Comparison of ENCODE assay signal across 19 cellular contexts in the genomic region with DNA sequence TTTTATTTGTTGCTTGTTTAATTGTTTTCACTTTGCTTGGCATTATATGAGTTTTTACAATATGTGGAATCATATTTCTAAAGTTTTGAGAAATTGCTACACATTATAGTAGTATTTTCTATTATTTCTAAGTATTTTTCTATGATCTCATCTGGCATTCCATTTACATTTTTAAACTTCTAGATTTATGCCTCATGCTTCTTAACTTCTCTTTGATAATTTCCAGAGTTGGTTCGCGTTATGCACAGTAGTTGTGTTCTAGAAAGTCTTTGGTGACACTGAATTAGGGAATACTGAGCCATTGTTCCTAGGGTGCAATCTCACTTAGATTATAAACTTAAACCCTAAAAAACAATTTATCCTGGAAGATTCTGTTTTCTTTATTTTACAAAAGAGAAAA.
"Had no signal": no experiment of that assay in that cellular context is flagged by ENCODE, and none has a peak within 500 bp of the region (broad histone marks: within the 10 kb centered on the region; RNA-seq: fewer than 3 reads in every experiment).

No MANE protein-coding gene starts in this region.

- H3K27ac Mint-ChIP-seq: endodermal cell; naive thymus-derived CD8-positive, alpha-beta T cell; progenitor cell of endocrine pancreas; stimulated activated effector memory CD8-positive, alpha-beta T cell treated with anti-CD3 and anti-CD28 coated beads, Interleukin-12 subunit alpha, Interleukin-12 subunit beta, amount 100 ng/mL, for 72 hours; type B pancreatic cell had no signal

- H3K4me1 ChIP-seq: heart right ventricle, suprapubic skin, thyroid gland had no signal

- H3K27me3 Mint-ChIP-seq: naive thymus-derived CD8-positive, alpha-beta T cell; progenitor cell of endocrine pancreas; type B pancreatic cell had no signal

- H3K36me3 Mint-ChIP-seq: naive thymus-derived CD8-positive, alpha-beta T cell; stimulated activated effector memory CD8-positive, alpha-beta T cell treated with anti-CD3 and anti-CD28 coated beads, Interleukin-12 subunit alpha, Interleukin-12 subunit beta, amount 100 ng/mL, for 72 hours; type B pancreatic cell had no signal

- H3K4me3 ChIP-seq: mucosa of descending colon, ovary, suprapubic skin, thyroid gland had no signal

- H3K27me3 ChIP-seq: heart right ventricle, ovary, suprapubic skin, thyroid gland had no signal

- H3K27ac ChIP-seq: heart right ventricle, ovary, suprapubic skin, thyroid gland had no signal

- H3K36me3 ChIP-seq: heart right ventricle, ovary, suprapubic skin, thyroid gland had no signal

- H3K4me3 Mint-ChIP-seq: endodermal cell; naive thymus-derived CD8-positive, alpha-beta T cell; neural crest cell; stimulated activated effector memory CD8-positive, alpha-beta T cell treated with anti-CD3 and anti-CD28 coated beads, Interleukin-12 subunit alpha, Interleukin-12 subunit beta, amount 100 ng/mL, for 72 hours; type B pancreatic cell had no signal

- H3K9me3 Mint-ChIP-seq: endodermal cell; naive thymus-derived CD8-positive, alpha-beta T cell; neural crest cell; type B pancreatic cell had no signal

- H3K9me3 ChIP-seq: heart right ventricle, mucosa of descending colon, ovary, suprapubic skin, thyroid gland had no signal

- ATAC-seq: mucosa of descending colon; naive thymus-derived CD8-positive, alpha-beta T cell; stimulated activated effector memory CD8-positive, alpha-beta T cell treated with anti-CD3 and anti-CD28 coated beads, Interleukin-12 subunit alpha, Interleukin-12 subunit beta, amount 100 ng/mL, for 72 hours; stimulated activated naive CD8-positive, alpha-beta T cell treated with anti-CD3 and anti-CD28 coated beads, Interleukin-15, Interleukin-2, amounts not matched to agents 100 U/mL and 50 U/mL, for 24 hours had no signal

- DNase-seq: dermis blood vessel endothelial cell; endodermal cell; erythroblast; heart right ventricle; hypothalamus; kidney glomerular epithelial cell; mucosa of descending colon; naive thymus-derived CD8-positive, alpha-beta T cell; ovary; right cardiac atrium; stimulated activated CD4-positive, alpha-beta T cell treated with anti-CD3 and anti-CD28 coated beads, Interleukin-4, amount 100 ng/mL, for 1 hour; stimulated activated CD8-positive, alpha-beta memory T cell treated with anti-CD3 and anti-CD28 coated beads, Interleukin-4, amount 100 ng/mL, for 48 hours; stimulated activated naive CD8-positive, alpha-beta T cell treated with anti-CD3 and anti-CD28 coated beads, Interleukin-15, Interleukin-2, amounts not matched to agents 100 U/mL and 50 U/mL, for 24 hours; thyroid gland had no signal

- H3K4me1 Mint-ChIP-seq: endodermal cell; naive thymus-derived CD8-positive, alpha-beta T cell; neural crest cell; stimulated activated effector memory CD8-positive, alpha-beta T cell treated with anti-CD3 and anti-CD28 coated beads, Interleukin-12 subunit alpha, Interleukin-12 subunit beta, amount 100 ng/mL, for 72 hours had no signal
